ENCODE assay signal across 32 cellular contexts in the genomic region with DNA sequence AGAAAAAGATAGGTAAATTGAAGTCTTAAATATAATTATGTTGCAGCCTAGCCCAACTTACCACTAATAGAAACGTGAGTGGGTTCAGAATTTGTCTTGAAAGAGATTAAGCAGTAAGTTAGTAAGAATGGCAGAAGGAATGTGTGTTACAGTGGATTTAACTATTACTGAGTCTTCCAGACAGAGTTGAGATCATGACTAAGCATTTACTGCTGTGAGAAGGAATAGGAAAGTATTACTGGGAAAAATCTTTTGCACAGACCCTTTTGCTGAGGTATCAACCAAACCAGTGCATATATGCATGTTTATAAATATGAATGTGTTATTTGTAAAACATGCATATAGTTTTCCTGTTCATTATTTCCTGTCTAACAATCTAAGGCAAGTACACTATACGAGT.
DNase-seq lines count a peak whose midpoint lies in the region; ATAC-seq, FAIRE-seq and TF ChIP-seq lines count a peak whose summit lies in the region.
"Had no signal": no experiment of that assay in that cellular context is flagged by ENCODE, and none has a peak within 500 bp of the region (broad histone marks: within the 10 kb centered on the region; RNA-seq: fewer than 3 reads in every experiment).

No MANE protein-coding gene starts in this region.

- H3K9ac ChIP-seq in PC-3 (ENCODE audit: low read length) = no peak overlapping the region

- no peak overlapping the region for H3K27ac ChIP-seq in PC-3 (ENCODE audit: low read length)
- H3K27ac ChIP-seq in brain microvascular endothelial cell = no peak overlapping the region
- H3K27ac ChIP-seq: gastrocnemius medialis, left lung, neutrophil, RWPE1, skin epidermis, thoracic aorta, uterus had no signal

- intact Hi-C loops in PC-3 (cut with micrococcal nuclease) = no loop called here

- H3K9me3 Mint-ChIP-seq in activated CD8-positive, alpha-beta T cell treated with anti-CD3 and anti-CD28 coated beads, Interleukin-2, amount 10 ng/mL, durations not matched to agents 7 days and 5 days (ENCODE audit: insufficient read depth) = no peaks in the 10 kb centered on the region
- H3K9me3 Mint-ChIP-seq: activated CD4-positive, alpha-beta memory T cell treated with anti-CD3 and anti-CD28 coated beads for 36 hours; activated naive CD4-positive, alpha-beta T cell treated with anti-CD3 and anti-CD28 coated beads, Interleukin-2, amount 50 U/mL, for 24 hours; activated T-helper 2 cell treated with anti-CD3 and anti-CD28 coated beads, Interferon-gamma antibody, Interleukin-2, Interleukin-4, amounts not matched to agents 10 μg/mL and 5 μg/mL and 100 μg/mL, durations not matched to agents 14 hours and 24 hours and 36 hours had no signal

- no peaks in the 10 kb centered on the region for H3F3A ChIP-seq in PC-3 (ENCODE audit: low read length, unreplicated experiment)

- H3K36me3 ChIP-seq in PC-3 (ENCODE audit: low read depth, low read length) (no peaks in the 10 kb centered on the region), brain microvascular endothelial cell (replicated peaks) (no peaks in the 10 kb centered on the region)
- H3K36me3 ChIP-seq: gastrocnemius medialis, left lung, neutrophil, thoracic aorta, uterus had no signal

- no peak overlapping the region for H2AFZ ChIP-seq in PC-3 (ENCODE audit: low read length)

- H3K4me2 ChIP-seq in PC-3 (ENCODE audit: low read length) = no peak overlapping the region

- POLR2A ChIA-PET in PC-3 (lab: Charles Lee; ENCODE audit: unreplicated experiment) = no interaction called here
- POLR2A ChIA-PET in activated CD8-positive, alpha-beta T cell treated with anti-CD3 and anti-CD28 coated beads, Interleukin-2, amount 10 ng/mL, durations not matched to agents 7 days and 5 days (lab: Charles Lee) = no interaction called here

- ATAC-seq in PC-3 (0 out of 2 replicates have a peak, but pooled peaks have one; percentile 24), GM18907 (IDR thresholded peaks at IDR 0.05; ENCODE audit: unreplicated experiment) (no peak), HG03095 (IDR thresholded peaks at IDR 0.05; ENCODE audit: unreplicated experiment) (no peak)
- no peak for ATAC-seq in activated CD8-positive, alpha-beta T cell treated with anti-CD3 and anti-CD28 coated beads, Interleukin-2, amount 10 ng/mL, durations not matched to agents 7 days and 5 days
- ATAC-seq: effector memory CD8-positive, alpha-beta T cell; gastrocnemius medialis; left lung had no signal

- 0 out of 2 replicates have a peak, but pooled peaks cover 7% of the 10 kb centered on the region for H3K4me1 ChIP-seq in PC-3 (ENCODE audit: insufficient read depth, low read length)
- H3K4me1 ChIP-seq: gastrocnemius medialis, left lung, uterus had no signal

- no peaks in the 10 kb centered on the region for H3K4me1 Mint-ChIP-seq in activated CD8-positive, alpha-beta T cell treated with anti-CD3 and anti-CD28 coated beads, Interleukin-2, amount 10 ng/mL, durations not matched to agents 7 days and 5 days (ENCODE audit: low read depth)
- H3K4me1 Mint-ChIP-seq: activated naive CD4-positive, alpha-beta T cell treated with anti-CD3 and anti-CD28 coated beads, Interleukin-2, amount 50 U/mL, for 24 hours had no signal

- FAIRE-seq in H54 (lab: Jason Lieb, UNC) = peak; percentile 20
- FAIRE-seq: TTC549 had no signal

- CTCF ChIA-PET in PC-3 (lab: Charles Lee) = no interaction called here
- CTCF ChIA-PET in activated CD8-positive, alpha-beta T cell treated with anti-CD3 and anti-CD28 coated beads, Interleukin-2, amount 10 ng/mL, durations not matched to agents 7 days and 5 days (lab: Charles Lee) = no interaction called here

- no peak for DNase-seq in H54 (ENCODE audit: insufficient read length, low spot score)
- DNase-seq in PC-3 = no peak
- DNase-seq in dedifferentiated amniotic fluid mesenchymal stem cell (ENCODE audit: extremely low spot score) = peak; percentile 28
- peak; percentile 61 for DNase-seq in renal cortical epithelial cell (ENCODE audit: low read depth)
- DNase-seq in brain microvascular endothelial cell = no peak
- no peak for DNase-seq in activated CD8-positive, alpha-beta T cell treated with anti-CD3 and anti-CD28 coated beads, Interleukin-2, amount 10 ng/mL, durations not matched to agents 7 days and 5 days
- DNase-seq: activated CD4-positive, alpha-beta memory T cell treated with anti-CD3 and anti-CD28 coated beads for 36 hours; activated CD4-positive, CD25-positive, alpha-beta regulatory T cell treated with anti-CD3 and anti-CD28 coated beads, Interleukin-2, amount 50 U/mL, for 72 hours; Calu3; DND-41; effector memory CD8-positive, alpha-beta T cell; erythroblast; gastrocnemius medialis; hippocampal formation; left lung; mesendoderm; NCI-H1105; NCI-H187 treated with DMSO at 0.1 percent for 48 hours; NCI-H774; uterus had no signal

- no peaks in the 10 kb centered on the region for H3K36me3 Mint-ChIP-seq in activated CD8-positive, alpha-beta T cell treated with anti-CD3 and anti-CD28 coated beads, Interleukin-2, amount 10 ng/mL, durations not matched to agents 7 days and 5 days (ENCODE audit: low read depth)
- H3K36me3 Mint-ChIP-seq: activated CD4-positive, alpha-beta memory T cell treated with anti-CD3 and anti-CD28 coated beads for 36 hours; activated naive CD4-positive, alpha-beta T cell treated with anti-CD3 and anti-CD28 coated beads, Interleukin-2, amount 50 U/mL, for 24 hours; IgD-negative memory B cell had no signal

- H3K9me2 ChIP-seq in PC-3 (replicated peaks; ENCODE audit: low read length) = no peaks in the 10 kb centered on the region

- H3K9me3 ChIP-seq in PC-3 (ENCODE audit: low read length) = no peaks in the 10 kb centered on the region
- H3K9me3 ChIP-seq: neutrophil, uterus had no signal

- no peak overlapping the region for H3K27ac Mint-ChIP-seq in activated CD8-positive, alpha-beta T cell treated with anti-CD3 and anti-CD28 coated beads, Interleukin-2, amount 10 ng/mL, durations not matched to agents 7 days and 5 days
- H3K27ac Mint-ChIP-seq: activated CD4-positive, alpha-beta memory T cell treated with anti-CD3 and anti-CD28 coated beads for 36 hours; activated naive CD4-positive, alpha-beta T cell treated with anti-CD3 and anti-CD28 coated beads, Interleukin-2, amount 50 U/mL, for 24 hours; activated T-helper 2 cell treated with anti-CD3 and anti-CD28 coated beads, Interferon-gamma antibody, Interleukin-2, Interleukin-4, amounts not matched to agents 10 μg/mL and 5 μg/mL and 100 μg/mL, durations not matched to agents 14 hours and 24 hours and 36 hours; effector memory CD8-positive, alpha-beta T cell; IgD-negative memory B cell; progenitor cell of endocrine pancreas; stimulated activated naive CD8-positive, alpha-beta T cell treated with anti-CD3 and anti-CD28 coated beads, Interleukin-15, Interleukin-2, amounts not matched to agents 100 ng/mL and 50 ng/mL, for 24 hours had no signal

- in situ Hi-C loops in brain microvascular endothelial cell (cut with HindIII; ENCODE audit: low pct_ligation_motif_present, low sequenced_read_pairs) = no loop called here

- H3K27me3 Mint-ChIP-seq in activated CD8-positive, alpha-beta T cell treated with anti-CD3 and anti-CD28 coated beads, Interleukin-2, amount 10 ng/mL, durations not matched to agents 7 days and 5 days (ENCODE audit: low read depth) = peaks cover 6% of the 10 kb centered on the region
- H3K27me3 Mint-ChIP-seq: activated CD4-positive, alpha-beta memory T cell treated with anti-CD3 and anti-CD28 coated beads for 36 hours; activated naive CD4-positive, alpha-beta T cell treated with anti-CD3 and anti-CD28 coated beads, Interleukin-2, amount 50 U/mL, for 24 hours had no signal

- no peak overlapping the region for H3K4me3 Mint-ChIP-seq in activated CD8-positive, alpha-beta T cell treated with anti-CD3 and anti-CD28 coated beads, Interleukin-2, amount 10 ng/mL, durations not matched to agents 7 days and 5 days
- H3K4me3 Mint-ChIP-seq: activated CD4-positive, alpha-beta memory T cell treated with anti-CD3 and anti-CD28 coated beads for 36 hours; activated naive CD4-positive, alpha-beta T cell treated with anti-CD3 and anti-CD28 coated beads, Interleukin-2, amount 50 U/mL, for 24 hours; effector memory CD8-positive, alpha-beta T cell; IgD-negative memory B cell; stimulated activated naive CD8-positive, alpha-beta T cell treated with anti-CD3 and anti-CD28 coated beads, Interleukin-15, Interleukin-2, amounts not matched to agents 100 ng/mL and 50 ng/mL, for 24 hours had no signal

- H3K27me3 ChIP-seq in PC-3 (ENCODE audit: low read length) (no peaks in the 10 kb centered on the region), brain microvascular endothelial cell (replicated peaks) (no peaks in the 10 kb centered on the region)
- H3K27me3 ChIP-seq: gastrocnemius medialis, left lung, neutrophil, uterus had no signal

- no peaks in the 10 kb centered on the region for H4K20me1 ChIP-seq in PC-3 (ENCODE audit: low read length)

- TF ChIP-seq CTCF in PC-3 (conservative IDR thresholded peaks at IDR 0.05; ENCODE audit: low read depth, low read length) = no peak
- no peak for TF ChIP-seq CTCF in brain microvascular endothelial cell (IDR thresholded peaks at IDR 0.05; ENCODE audit: low read depth, low read length, missing control alignments)

- H3K79me2 ChIP-seq in PC-3 (ENCODE audit: low read length) = no peaks in the 10 kb centered on the region

- no peak for TF ChIP-seq POLR2A in H54 (IDR thresholded peaks at IDR 0.05; ENCODE audit: low read depth, low read length)

- no TSS peak for BruUV-seq in PC-3 (replicated peaks; lab: Mats Ljungman, UMichigan)

- no peak overlapping the region for H3K4me3 ChIP-seq in PC-3 (ENCODE audit: low read length)
- no peak overlapping the region for H3K4me3 ChIP-seq in brain microvascular endothelial cell (ENCODE audit: low read depth, low read length)
- H3K4me3 ChIP-seq: gastrocnemius medialis, left lung, skin epidermis, thoracic aorta, uterus had no signal

Comparison
In these comparisons a context has a peak if more than half of its experiments do, and no peak if none do; other contexts are left out.
1. DNase-seq: peak in dedifferentiated amniotic fluid mesenchymal stem cell (single experiment) and renal cortical epithelial cell (single experiment); none in H54 (single experiment), PC-3 (single experiment), brain microvascular endothelial cell (single experiment) and activated CD8-positive, alpha-beta T cell treated with anti-CD3 and anti-CD28 coated beads, Interleukin-2, amount 10 ng/mL, durations not matched to agents 7 days and 5 days (single experiment).